ENCODE assay signal across 1 cellular context in the genomic region with DNA sequence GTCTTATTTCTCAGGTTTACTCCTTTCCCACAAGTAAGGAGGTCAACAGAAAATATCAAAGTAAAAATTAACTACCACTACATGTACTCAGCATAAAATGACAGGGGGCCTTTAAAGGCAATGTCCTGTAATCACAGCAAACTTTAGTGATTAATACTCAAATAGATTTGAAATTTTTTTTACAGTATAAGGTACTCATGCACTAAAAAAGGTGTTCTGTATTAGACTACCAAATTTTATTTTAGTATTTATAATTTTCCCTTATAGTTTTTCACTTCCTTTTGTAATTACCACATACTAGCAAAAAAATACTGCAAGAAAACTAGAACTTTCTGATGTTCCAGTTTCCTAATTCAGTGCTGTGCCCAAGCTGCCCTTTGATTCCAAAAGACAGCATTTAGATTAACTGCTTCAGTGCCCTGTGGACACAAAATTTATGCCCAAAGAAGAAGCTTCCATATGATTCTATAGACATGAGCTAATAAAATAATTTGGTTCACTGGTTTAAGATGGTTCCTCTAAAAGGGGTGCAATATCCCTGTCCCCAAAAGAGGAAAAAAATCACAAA.
TF ChIP-seq lines count a peak whose summit lies in the region.

No MANE protein-coding gene starts in this region.

TF ChIP-seq in HepG2, 621 proteins besides CTCF, POLR2A, EP300 and RAD21 (continued from another document):
- TF ChIP-seq ZNF530 (CRISPR knock-in tag; IDR thresholded peaks at IDR 0.05; ENCODE audit: low read depth) (no peak), DPF2 (CRISPR knock-in tag; IDR thresholded peaks at IDR 0.05; ENCODE audit: borderline replicate concordance, low read depth) (no peak)
- TF ChIP-seq, protein P1, sequence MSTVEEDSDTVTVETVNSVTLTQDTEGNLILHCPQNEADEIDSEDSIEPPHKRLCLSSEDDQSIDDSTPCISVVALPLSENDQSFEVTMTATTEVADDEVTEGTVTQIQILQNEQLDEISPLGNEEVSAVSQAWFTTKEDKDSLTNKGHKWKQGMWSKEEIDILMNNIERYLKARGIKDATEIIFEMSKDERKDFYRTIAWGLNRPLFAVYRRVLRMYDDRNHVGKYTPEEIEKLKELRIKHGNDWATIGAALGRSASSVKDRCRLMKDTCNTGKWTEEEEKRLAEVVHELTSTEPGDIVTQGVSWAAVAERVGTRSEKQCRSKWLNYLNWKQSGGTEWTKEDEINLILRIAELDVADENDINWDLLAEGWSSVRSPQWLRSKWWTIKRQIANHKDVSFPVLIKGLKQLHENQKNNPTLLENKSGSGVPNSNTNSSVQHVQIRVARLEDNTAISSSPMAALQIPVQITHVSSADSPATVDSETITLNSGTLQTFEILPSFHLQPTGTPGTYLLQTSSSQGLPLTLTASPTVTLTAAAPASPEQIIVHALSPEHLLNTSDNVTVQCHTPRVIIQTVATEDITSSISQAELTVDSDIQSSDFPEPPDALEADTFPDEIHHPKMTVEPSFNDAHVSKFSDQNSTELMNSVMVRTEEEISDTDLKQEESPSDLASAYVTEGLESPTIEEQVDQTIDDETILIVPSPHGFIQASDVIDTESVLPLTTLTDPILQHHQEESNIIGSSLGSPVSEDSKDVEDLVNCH (CRISPR knock-in tag; IDR thresholded peaks at IDR 0.05), result no peak
TF ChIP-seq in HepG2: peak in this region for 0.
